In the genomic region with DNA sequence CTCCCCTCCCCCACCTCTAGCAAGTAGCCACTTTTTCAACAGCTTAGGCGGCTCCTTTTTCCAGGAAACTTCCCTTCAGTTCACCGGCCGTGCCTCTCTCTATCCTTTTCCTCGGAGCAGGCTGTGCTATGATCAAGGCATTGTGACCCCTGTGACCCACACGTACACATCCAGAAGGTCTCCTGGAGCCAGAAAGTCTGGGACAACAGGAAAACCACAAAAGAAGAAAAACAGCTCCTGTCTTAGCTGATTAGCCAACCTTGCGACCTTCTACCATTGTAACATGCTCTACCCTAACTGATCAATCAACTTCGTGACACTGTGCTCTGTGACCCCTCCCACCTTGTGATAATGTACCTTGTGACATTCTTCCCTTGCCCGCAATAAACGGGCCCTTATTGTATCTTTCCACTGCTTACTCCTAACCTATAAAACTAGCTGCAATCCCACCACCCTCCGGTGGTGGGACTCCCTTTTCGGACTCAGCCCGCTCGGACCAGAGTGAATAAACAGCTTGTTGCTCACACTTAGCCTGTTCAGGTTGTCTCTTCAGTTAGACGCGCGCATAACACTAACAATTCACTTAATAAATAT, we compare ENCODE assay signal across 1 cellular context.
TF ChIP-seq lines count a peak whose summit lies in the region.

No MANE protein-coding gene starts in this region.

TF ChIP-seq in K562, 482 proteins besides CTCF, POLR2A, EP300 and RAD21 (continued from another document and continues in another):
- TF ChIP-seq, protein P1, sequence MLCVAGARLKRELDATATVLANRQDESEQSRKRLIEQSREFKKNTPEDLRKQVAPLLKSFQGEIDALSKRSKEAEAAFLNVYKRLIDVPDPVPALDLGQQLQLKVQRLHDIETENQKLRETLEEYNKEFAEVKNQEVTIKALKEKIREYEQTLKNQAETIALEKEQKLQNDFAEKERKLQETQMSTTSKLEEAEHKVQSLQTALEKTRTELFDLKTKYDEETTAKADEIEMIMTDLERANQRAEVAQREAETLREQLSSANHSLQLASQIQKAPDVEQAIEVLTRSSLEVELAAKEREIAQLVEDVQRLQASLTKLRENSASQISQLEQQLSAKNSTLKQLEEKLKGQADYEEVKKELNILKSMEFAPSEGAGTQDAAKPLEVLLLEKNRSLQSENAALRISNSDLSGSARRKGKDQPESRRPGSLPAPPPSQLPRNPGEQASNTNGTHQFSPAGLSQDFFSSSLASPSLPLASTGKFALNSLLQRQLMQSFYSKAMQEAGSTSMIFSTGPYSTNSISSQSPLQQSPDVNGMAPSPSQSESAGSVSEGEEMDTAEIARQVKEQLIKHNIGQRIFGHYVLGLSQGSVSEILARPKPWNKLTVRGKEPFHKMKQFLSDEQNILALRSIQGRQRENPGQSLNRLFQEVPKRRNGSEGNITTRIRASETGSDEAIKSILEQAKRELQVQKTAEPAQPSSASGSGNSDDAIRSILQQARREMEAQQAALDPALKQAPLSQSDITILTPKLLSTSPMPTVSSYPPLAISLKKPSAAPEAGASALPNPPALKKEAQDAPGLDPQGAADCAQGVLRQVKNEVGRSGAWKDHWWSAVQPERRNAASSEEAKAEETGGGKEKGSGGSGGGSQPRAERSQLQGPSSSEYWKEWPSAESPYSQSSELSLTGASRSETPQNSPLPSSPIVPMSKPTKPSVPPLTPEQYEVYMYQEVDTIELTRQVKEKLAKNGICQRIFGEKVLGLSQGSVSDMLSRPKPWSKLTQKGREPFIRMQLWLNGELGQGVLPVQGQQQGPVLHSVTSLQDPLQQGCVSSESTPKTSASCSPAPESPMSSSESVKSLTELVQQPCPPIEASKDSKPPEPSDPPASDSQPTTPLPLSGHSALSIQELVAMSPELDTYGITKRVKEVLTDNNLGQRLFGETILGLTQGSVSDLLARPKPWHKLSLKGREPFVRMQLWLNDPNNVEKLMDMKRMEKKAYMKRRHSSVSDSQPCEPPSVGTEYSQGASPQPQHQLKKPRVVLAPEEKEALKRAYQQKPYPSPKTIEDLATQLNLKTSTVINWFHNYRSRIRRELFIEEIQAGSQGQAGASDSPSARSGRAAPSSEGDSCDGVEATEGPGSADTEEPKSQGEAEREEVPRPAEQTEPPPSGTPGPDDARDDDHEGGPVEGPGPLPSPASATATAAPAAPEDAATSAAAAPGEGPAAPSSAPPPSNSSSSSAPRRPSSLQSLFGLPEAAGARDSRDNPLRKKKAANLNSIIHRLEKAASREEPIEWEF (CRISPR knock-in tag; IDR thresholded peaks at IDR 0.05), result peak; percentile 92; the same call in 1 of the 2 replicates
- TF ChIP-seq FIP1L1 (IDR thresholded peaks at IDR 0.05; ENCODE audit: low read depth, low read length, poor library complexity, severe bottlenecking), result no peak
- TF ChIP-seq MYNN (IDR thresholded peaks at IDR 0.05), result peak; percentile 57; the same call in 1 of the 2 replicates
- no peak for TF ChIP-seq MYNN (CRISPR knock-in tag; IDR thresholded peaks at IDR 0.05)
- TF ChIP-seq ZNF232 (CRISPR knock-in tag; IDR thresholded peaks at IDR 0.05), result 0 out of 2 replicates have a peak, but pooled peaks have one; percentile 43
- no peak for TF ChIP-seq NR1H2 (CRISPR knock-in tag; IDR thresholded peaks at IDR 0.05)
- TF ChIP-seq, protein P2, sequence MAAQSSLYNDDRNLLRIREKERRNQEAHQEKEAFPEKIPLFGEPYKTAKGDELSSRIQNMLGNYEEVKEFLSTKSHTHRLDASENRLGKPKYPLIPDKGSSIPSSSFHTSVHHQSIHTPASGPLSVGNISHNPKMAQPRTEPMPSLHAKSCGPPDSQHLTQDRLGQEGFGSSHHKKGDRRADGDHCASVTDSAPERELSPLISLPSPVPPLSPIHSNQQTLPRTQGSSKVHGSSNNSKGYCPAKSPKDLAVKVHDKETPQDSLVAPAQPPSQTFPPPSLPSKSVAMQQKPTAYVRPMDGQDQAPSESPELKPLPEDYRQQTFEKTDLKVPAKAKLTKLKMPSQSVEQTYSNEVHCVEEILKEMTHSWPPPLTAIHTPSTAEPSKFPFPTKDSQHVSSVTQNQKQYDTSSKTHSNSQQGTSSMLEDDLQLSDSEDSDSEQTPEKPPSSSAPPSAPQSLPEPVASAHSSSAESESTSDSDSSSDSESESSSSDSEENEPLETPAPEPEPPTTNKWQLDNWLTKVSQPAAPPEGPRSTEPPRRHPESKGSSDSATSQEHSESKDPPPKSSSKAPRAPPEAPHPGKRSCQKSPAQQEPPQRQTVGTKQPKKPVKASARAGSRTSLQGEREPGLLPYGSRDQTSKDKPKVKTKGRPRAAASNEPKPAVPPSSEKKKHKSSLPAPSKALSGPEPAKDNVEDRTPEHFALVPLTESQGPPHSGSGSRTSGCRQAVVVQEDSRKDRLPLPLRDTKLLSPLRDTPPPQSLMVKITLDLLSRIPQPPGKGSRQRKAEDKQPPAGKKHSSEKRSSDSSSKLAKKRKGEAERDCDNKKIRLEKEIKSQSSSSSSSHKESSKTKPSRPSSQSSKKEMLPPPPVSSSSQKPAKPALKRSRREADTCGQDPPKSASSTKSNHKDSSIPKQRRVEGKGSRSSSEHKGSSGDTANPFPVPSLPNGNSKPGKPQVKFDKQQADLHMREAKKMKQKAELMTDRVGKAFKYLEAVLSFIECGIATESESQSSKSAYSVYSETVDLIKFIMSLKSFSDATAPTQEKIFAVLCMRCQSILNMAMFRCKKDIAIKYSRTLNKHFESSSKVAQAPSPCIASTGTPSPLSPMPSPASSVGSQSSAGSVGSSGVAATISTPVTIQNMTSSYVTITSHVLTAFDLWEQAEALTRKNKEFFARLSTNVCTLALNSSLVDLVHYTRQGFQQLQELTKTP (IDR thresholded peaks at IDR 0.05; ENCODE audit: low read depth in 1 of 2, partially characterized antibody in 2 of 2), result peak; percentile 59 to 94
- TF ChIP-seq ZC3H11A (IDR thresholded peaks at IDR 0.05; ENCODE audit: low read depth, low read length), result 0 out of 2 replicates have a peak, but pooled peaks have one; percentile 4
- TF ChIP-seq CEBPG (CRISPR knock-in tag; IDR thresholded peaks at IDR 0.05), result peak; percentile 61; the same call in 1 of the 2 replicates
- peak in 1 of 2 experiments; percentile 74; a peak in 2 of 4 replicates for TF ChIP-seq CEBPG (tag; conservative IDR thresholded peaks at IDR 0.05 in 1 of 2, IDR thresholded peaks at IDR 0.05 in 1 of 2)
- peak; percentile 5; the same call in 1 of the 2 replicates for TF ChIP-seq MIER1 (IDR thresholded peaks at IDR 0.05; ENCODE audit: low read depth)
- TF ChIP-seq, protein P3, sequence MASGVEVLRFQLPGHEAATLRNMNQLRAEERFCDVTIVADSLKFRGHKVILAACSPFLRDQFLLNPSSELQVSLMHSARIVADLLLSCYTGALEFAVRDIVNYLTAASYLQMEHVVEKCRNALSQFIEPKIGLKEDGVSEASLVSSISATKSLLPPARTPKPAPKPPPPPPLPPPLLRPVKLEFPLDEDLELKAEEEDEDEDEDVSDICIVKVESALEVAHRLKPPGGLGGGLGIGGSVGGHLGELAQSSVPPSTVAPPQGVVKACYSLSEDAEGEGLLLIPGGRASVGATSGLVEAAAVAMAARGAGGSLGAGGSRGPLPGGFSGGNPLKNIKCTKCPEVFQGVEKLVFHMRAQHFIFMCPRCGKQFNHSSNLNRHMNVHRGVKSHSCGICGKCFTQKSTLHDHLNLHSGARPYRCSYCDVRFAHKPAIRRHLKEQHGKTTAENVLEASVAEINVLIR (CRISPR knock-in tag; IDR thresholded peaks at IDR 0.05), result no peak
- TF ChIP-seq LEF1 (IDR thresholded peaks at IDR 0.05), result peak; percentile 96
- TF ChIP-seq, protein P4, sequence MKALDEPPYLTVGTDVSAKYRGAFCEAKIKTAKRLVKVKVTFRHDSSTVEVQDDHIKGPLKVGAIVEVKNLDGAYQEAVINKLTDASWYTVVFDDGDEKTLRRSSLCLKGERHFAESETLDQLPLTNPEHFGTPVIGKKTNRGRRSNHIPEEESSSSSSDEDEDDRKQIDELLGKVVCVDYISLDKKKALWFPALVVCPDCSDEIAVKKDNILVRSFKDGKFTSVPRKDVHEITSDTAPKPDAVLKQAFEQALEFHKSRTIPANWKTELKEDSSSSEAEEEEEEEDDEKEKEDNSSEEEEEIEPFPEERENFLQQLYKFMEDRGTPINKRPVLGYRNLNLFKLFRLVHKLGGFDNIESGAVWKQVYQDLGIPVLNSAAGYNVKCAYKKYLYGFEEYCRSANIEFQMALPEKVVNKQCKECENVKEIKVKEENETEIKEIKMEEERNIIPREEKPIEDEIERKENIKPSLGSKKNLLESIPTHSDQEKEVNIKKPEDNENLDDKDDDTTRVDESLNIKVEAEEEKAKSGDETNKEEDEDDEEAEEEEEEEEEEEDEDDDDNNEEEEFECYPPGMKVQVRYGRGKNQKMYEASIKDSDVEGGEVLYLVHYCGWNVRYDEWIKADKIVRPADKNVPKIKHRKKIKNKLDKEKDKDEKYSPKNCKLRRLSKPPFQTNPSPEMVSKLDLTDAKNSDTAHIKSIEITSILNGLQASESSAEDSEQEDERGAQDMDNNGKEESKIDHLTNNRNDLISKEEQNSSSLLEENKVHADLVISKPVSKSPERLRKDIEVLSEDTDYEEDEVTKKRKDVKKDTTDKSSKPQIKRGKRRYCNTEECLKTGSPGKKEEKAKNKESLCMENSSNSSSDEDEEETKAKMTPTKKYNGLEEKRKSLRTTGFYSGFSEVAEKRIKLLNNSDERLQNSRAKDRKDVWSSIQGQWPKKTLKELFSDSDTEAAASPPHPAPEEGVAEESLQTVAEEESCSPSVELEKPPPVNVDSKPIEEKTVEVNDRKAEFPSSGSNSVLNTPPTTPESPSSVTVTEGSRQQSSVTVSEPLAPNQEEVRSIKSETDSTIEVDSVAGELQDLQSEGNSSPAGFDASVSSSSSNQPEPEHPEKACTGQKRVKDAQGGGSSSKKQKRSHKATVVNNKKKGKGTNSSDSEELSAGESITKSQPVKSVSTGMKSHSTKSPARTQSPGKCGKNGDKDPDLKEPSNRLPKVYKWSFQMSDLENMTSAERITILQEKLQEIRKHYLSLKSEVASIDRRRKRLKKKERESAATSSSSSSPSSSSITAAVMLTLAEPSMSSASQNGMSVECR (CRISPR knock-in tag; IDR thresholded peaks at IDR 0.05), result 0 out of 2 replicates have a peak, but pooled peaks have one; percentile 65
- no peak for TF ChIP-seq RBM39 (optimal IDR thresholded peaks at IDR 0.05; ENCODE audit: low read depth, low read length)
- TF ChIP-seq, protein P5, sequence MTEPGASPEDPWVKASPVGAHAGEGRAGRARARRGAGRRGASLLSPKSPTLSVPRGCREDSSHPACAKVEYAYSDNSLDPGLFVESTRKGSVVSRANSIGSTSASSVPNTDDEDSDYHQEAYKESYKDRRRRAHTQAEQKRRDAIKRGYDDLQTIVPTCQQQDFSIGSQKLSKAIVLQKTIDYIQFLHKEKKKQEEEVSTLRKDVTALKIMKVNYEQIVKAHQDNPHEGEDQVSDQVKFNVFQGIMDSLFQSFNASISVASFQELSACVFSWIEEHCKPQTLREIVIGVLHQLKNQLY (CRISPR knock-in tag; conservative IDR thresholded peaks at IDR 0.05), result no peak
- no peak for TF ChIP-seq POLR3A (IDR thresholded peaks at IDR 0.05; ENCODE audit: borderline replicate concordance, extremely low read depth, insufficient read depth, insufficient read length)
- TF ChIP-seq, protein P6, sequence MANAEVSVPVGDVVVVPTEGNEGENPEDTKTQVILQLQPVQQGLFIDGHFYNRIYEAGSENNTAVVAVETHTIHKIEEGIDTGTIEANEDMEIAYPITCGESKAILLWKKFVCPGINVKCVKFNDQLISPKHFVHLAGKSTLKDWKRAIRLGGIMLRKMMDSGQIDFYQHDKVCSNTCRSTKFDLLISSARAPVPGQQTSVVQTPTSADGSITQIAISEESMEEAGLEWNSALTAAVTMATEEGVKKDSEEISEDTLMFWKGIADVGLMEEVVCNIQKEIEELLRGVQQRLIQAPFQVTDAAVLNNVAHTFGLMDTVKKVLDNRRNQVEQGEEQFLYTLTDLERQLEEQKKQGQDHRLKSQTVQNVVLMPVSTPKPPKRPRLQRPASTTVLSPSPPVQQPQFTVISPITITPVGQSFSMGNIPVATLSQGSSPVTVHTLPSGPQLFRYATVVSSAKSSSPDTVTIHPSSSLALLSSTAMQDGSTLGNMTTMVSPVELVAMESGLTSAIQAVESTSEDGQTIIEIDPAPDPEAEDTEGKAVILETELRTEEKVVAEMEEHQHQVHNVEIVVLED (CRISPR knock-in tag; IDR thresholded peaks at IDR 0.05), result no peak
- TF ChIP-seq KDM1A (IDR thresholded peaks at IDR 0.05), result peak; percentile 58 to 79; a peak in 3 of 4 replicates
- no peak; the same call in 1 of the 2 replicates for TF ChIP-seq MAFK (IDR thresholded peaks at IDR 0.05; ENCODE audit: low read length)
- TF ChIP-seq ZBED1 (IDR thresholded peaks at IDR 0.05), result peak; percentile 53; the same call in 1 of the 2 replicates
- TF ChIP-seq, protein P7, sequence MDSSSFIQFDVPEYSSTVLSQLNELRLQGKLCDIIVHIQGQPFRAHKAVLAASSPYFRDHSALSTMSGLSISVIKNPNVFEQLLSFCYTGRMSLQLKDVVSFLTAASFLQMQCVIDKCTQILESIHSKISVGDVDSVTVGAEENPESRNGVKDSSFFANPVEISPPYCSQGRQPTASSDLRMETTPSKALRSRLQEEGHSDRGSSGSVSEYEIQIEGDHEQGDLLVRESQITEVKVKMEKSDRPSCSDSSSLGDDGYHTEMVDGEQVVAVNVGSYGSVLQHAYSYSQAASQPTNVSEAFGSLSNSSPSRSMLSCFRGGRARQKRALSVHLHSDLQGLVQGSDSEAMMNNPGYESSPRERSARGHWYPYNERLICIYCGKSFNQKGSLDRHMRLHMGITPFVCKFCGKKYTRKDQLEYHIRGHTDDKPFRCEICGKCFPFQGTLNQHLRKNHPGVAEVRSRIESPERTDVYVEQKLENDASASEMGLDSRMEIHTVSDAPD (CRISPR knock-in tag; IDR thresholded peaks at IDR 0.05), result no peak
- TF ChIP-seq, protein P8, sequence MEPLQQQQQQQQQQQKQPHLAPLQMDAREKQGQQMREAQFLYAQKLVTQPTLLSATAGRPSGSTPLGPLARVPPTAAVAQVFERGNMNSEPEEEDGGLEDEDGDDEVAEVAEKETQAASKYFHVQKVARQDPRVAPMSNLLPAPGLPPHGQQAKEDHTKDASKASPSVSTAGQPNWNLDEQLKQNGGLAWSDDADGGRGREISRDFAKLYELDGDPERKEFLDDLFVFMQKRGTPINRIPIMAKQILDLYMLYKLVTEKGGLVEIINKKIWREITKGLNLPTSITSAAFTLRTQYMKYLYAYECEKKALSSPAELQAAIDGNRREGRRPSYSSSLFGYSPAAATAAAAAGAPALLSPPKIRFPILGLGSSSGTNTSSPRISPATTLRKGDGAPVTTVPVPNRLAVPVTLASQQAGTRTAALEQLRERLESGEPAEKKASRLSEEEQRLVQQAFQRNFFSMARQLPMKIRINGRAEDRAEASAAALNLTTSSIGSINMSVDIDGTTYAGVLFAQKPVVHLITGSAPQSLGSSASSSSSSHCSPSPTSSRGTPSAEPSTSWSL (CRISPR knock-in tag; IDR thresholded peaks at IDR 0.05; ENCODE audit: borderline replicate concordance), result no peak
- no peak for TF ChIP-seq U2AF1 (optimal IDR thresholded peaks at IDR 0.05; ENCODE audit: low read depth, low read length)
- no peak for TF ChIP-seq RBM15 (IDR thresholded peaks at IDR 0.05; ENCODE audit: insufficient read depth, low read length)
- no peak for TF ChIP-seq SAFB2 (IDR thresholded peaks at IDR 0.05; ENCODE audit: borderline replicate concordance, low read depth, low read length, severe bottlenecking)
